2 cellular contexts compared by ENCODE assay signal in genomic region chr5:44044549-44044948, GRCh38.
A peak's percentile ranks its signal among the peaks of the same experiment; 100 is the strongest.
DNase-seq lines count a peak whose midpoint lies in the region; ATAC-seq, FAIRE-seq and TF ChIP-seq lines count a peak whose summit lies in the region.
"Not testable (repeated sequence)": the region's sequence is repeated elsewhere in the genome, so short reads cannot be mapped to it uniquely, and the experiment has no call there.

No MANE protein-coding gene starts in this region.

- WGBS in K562 (ENCODE audit: insufficient coverage, low coverage, missing lambda C conversion rate) = 0% methylated on average over 4 of the region's 4 CpGs

- not testable (repeated sequence) for TF ChIP-seq POLR2A in K562 (conservative IDR thresholded peaks at IDR 0.05)

- CTCF ChIA-PET in HEK293 (lab: Yijun Ruan, JAX); K562 (lab: Yijun Ruan, JAX; ENCODE audit: low intra/inter-chr PET ratio): not testable (repeated sequence)

- H3K4me1 ChIP-seq in HEK293 (ENCODE audit: control insufficient read depth, insufficient read depth, low read length); K562 (replicated peaks in 1 of 2; ENCODE audit: control insufficient read depth in 2 of 2, insufficient read depth in 2 of 2, low read length in 2 of 2): not testable (repeated sequence)

- intact Hi-C loops in K562 (cut with micrococcal nuclease) = not testable (repeated sequence)

- not testable (repeated sequence) for DNase-seq in K562 (ENCODE audit: extremely low read depth in 1 of 4, low spot score in 3 of 4)

- not testable (repeated sequence) for H4K20me1 ChIP-seq in K562 (replicated peaks; ENCODE audit: control insufficient read depth, insufficient read depth, low read length)

- not testable (repeated sequence) for H3K9ac ChIP-seq in K562 (ENCODE audit: insufficient read depth in 1 of 2, low read depth in 2 of 2, low read length in 2 of 2)

- not testable (repeated sequence) for TF ChIP-seq EP300 in K562 (IDR thresholded peaks at IDR 0.05; ENCODE audit: low read length)

- in situ Hi-C loops in K562 (cut with MboI) = not testable (repeated sequence)

- not testable (repeated sequence) for H3K27ac ChIP-seq in HEK293 (ENCODE audit: extremely low read depth, low read depth, low read length); K562 (ENCODE audit: extremely low read depth, low read depth, low read length)

- H3K9me1 ChIP-seq in K562 (ENCODE audit: control insufficient read depth, insufficient read depth, low read length) = not testable (repeated sequence)

- H3K27me3 ChIP-seq in K562 (ENCODE audit: control insufficient read depth in 2 of 2, insufficient read depth in 2 of 2, low read length in 2 of 2) = not testable (repeated sequence)

- ATAC-seq in K562 = not testable (repeated sequence)

- H2AFZ ChIP-seq in K562 (ENCODE audit: low read depth, low read length) = not testable (repeated sequence)

- not testable (repeated sequence) for FAIRE-seq in K562 (lab: Jason Lieb, UNC)

- POLR2A ChIA-PET in HEK293 (lab: Yijun Ruan, JAX); K562 (lab: Yijun Ruan, JAX): not testable (repeated sequence)

- not testable (repeated sequence) for TF ChIP-seq CTCF in HEK293 (tag by site-specific recombination; IDR thresholded peaks at IDR 0.05); K562 (IDR thresholded peaks at IDR 0.05 in 2 of 3, conservative IDR thresholded peaks at IDR 0.05 in 1 of 3; ENCODE audit: insufficient read depth in 2 of 3, low read depth in 1 of 3, low read length in 3 of 3)

- not testable (repeated sequence) for H3K9me3 ChIP-seq in HEK293 (ENCODE audit: control insufficient read depth, insufficient read depth, low read depth, low read length); K562 (replicated peaks; ENCODE audit: control insufficient read depth, insufficient read depth, low read depth, low read length)

- not testable (repeated sequence) for H3K4me3 ChIP-seq in HEK293 (ENCODE audit: low read depth, low read length); K562

- H3K4me2 ChIP-seq in K562 (ENCODE audit: insufficient read depth, low read length) = not testable (repeated sequence)

- not testable (repeated sequence) for TF ChIP-seq RAD21 in K562 (CRISPR knock-in tag; conservative IDR thresholded peaks at IDR 0.05 in 1 of 2, IDR thresholded peaks at IDR 0.05 in 1 of 2)

- not testable (repeated sequence) for H3K36me3 ChIP-seq in HEK293 (ENCODE audit: control insufficient read depth in 2 of 2, insufficient read depth in 1 of 2, low read length in 2 of 2); K562 (ENCODE audit: control insufficient read depth, insufficient read depth, low read length)

- H3K79me2 ChIP-seq in K562 (ENCODE audit: control insufficient read depth, insufficient read depth, low read length) = not testable (repeated sequence)

- BruUV-seq in K562 (replicated peaks; lab: Mats Ljungman, UMichigan) = not testable (repeated sequence)

TF ChIP-seq in HEK293, 187 proteins besides CTCF, POLR2A, EP300 and RAD21:
- TF ChIP-seq ZNF146 (tag by site-specific recombination; IDR thresholded peaks at IDR 0.05) = peak; percentile 56
TF ChIP-seq in HEK293: peak in this region for 1; not testable (repeated sequence) for 186.

TF ChIP-seq in K562, 482 proteins besides CTCF, POLR2A, EP300 and RAD21:
- TF ChIP-seq RBM25 (IDR thresholded peaks at IDR 0.05; ENCODE audit: low read depth, low read length, severe bottlenecking) = peak; percentile 26
- TF ChIP-seq ZNF146 (CRISPR knock-in tag; IDR thresholded peaks at IDR 0.05; ENCODE audit: unreplicated experiment) = peak; percentile 60
TF ChIP-seq in K562: peak in this region for 2; not testable (repeated sequence) for 480.
